ENCODE assay signal across 8 cellular contexts in genomic region chr19:49073514-49074378, GRCh38. TPM values are rescaled to one million over a fixed set of nuclear protein-coding genes. Genes with fewer than 3 reads are reported as not detected.
DNase-seq lines count a peak whose midpoint lies in the region; ATAC-seq and TF ChIP-seq lines count a peak whose summit lies in the region.

No MANE protein-coding gene starts in this region.

- H4K8ac ChIP-seq in mesendoderm (ENCODE audit: low read depth, low read length), result no peak overlapping the region

- no peaks in the 10 kb centered on the region for H3K4me1 ChIP-seq in mesendoderm (ENCODE audit: control insufficient read depth, low read depth, low read length)

- H3K79me1 ChIP-seq in mesendoderm (ENCODE audit: low read length), result no peaks in the 10 kb centered on the region

- H3K79me2 ChIP-seq in mesendoderm (ENCODE audit: control insufficient read depth, insufficient read depth, low read length), result no peaks in the 10 kb centered on the region

- ATAC-seq in HG02763 (IDR thresholded peaks at IDR 0.05; ENCODE audit: unreplicated experiment) (no peak), GM19397 (IDR thresholded peaks at IDR 0.05; ENCODE audit: unreplicated experiment) (no peak)

- no peak overlapping the region for H4K5ac ChIP-seq in mesendoderm (ENCODE audit: low read length)

- no peak overlapping the region for H3K18ac ChIP-seq in mesendoderm (ENCODE audit: low read length)

- H2BK120ac ChIP-seq in mesendoderm (ENCODE audit: low read depth, low read length), result no peak overlapping the region

- no peak overlapping the region for H2BK5ac ChIP-seq in mesendoderm (ENCODE audit: low read length)

- no peak overlapping the region for H2BK15ac ChIP-seq in mesendoderm (replicated peaks; ENCODE audit: low read depth)

- H3K4me3 ChIP-seq in LNCaP clone FGC (ENCODE audit: low read depth, low read length), result no peak overlapping the region
- H3K4me3 ChIP-seq in WERI-Rb-1 (ENCODE audit: low read depth, low read length), result no peak overlapping the region
- H3K4me3 ChIP-seq in mesendoderm (ENCODE audit: low read length), result no peak overlapping the region

- H3K4ac ChIP-seq in mesendoderm (ENCODE audit: low read depth, low read length), result no peak overlapping the region

- TF ChIP-seq CTCF in LNCaP clone FGC (IDR thresholded peaks at IDR 0.05; ENCODE audit: control insufficient read depth, extremely low read depth, insufficient read depth), result peak; percentile 30
- peak; percentile 77 for TF ChIP-seq CTCF in WERI-Rb-1 (IDR thresholded peaks at IDR 0.05; ENCODE audit: low read depth, low read length)

- H3K9me3 ChIP-seq in WERI-Rb-1 (ENCODE audit: severe bottlenecking), result no peaks in the 10 kb centered on the region

- H3K27me3 ChIP-seq in WERI-Rb-1 (ENCODE audit: insufficient read depth, low read depth, severe bottlenecking) (peaks cover 19% of the 10 kb centered on the region), mesendoderm (ENCODE audit: insufficient read depth, low read length, poor library complexity) (peaks cover 11% of the 10 kb centered on the region)

- H3K4me2 ChIP-seq in mesendoderm (ENCODE audit: low read length), result no peak overlapping the region

- H3K9ac ChIP-seq in mesendoderm (ENCODE audit: low read length), result no peak overlapping the region

- H3K27ac ChIP-seq in WERI-Rb-1 (no peak overlapping the region), mesendoderm (ENCODE audit: low read depth, low read length) (no peak overlapping the region)

- H3K36me3 ChIP-seq in WERI-Rb-1, result no peaks in the 10 kb centered on the region
- no peaks in the 10 kb centered on the region for H3K36me3 ChIP-seq in mesendoderm (ENCODE audit: control insufficient read depth, insufficient read depth, low read length)

- H3K56ac ChIP-seq in mesendoderm (ENCODE audit: low read length), result no peak overlapping the region

- no CpG with 5 or more reads among the region's 23 CpGs for whole genome bisulfite sequencing in mesendoderm (ENCODE audit: extremely low coverage, insufficient coverage, low lambda C conversion rate)

- no peak overlapping the region for H3K23ac ChIP-seq in mesendoderm (ENCODE audit: low read length)

- no peak overlapping the region for H2AK5ac ChIP-seq in mesendoderm (ENCODE audit: low read length)

- DNase-seq in EH (ENCODE audit: low read depth) (peak; percentile 46), LNCaP clone FGC (ENCODE audit: low read depth) (no peak), WERI-Rb-1 (peak; percentile 83), mesendoderm (peak; percentile 66), C1 segment of cervical spinal cord (lab: John Stamatoyannopoulos, UW) (no peak), GM19238 (ENCODE audit: insufficient read length, low spot score) (no peak)

RNA-seq across cellular contexts. Expression of gene KCNA7, which starts 1.2 kb away (rescaled TPM):
- polyA plus RNA-seq in mesendoderm (2013, experiment 1 of 2), result 0.01 TPM
- 0.03 TPM for polyA plus RNA-seq in mesendoderm (2013, experiment 2 of 2)

RNA-seq across cellular contexts. Expression of gene NTF4, which starts 9.1 kb away (rescaled TPM):
- polyA plus RNA-seq in mesendoderm (2013, experiment 1 of 2), result 0.44 TPM
- 0.53 TPM for polyA plus RNA-seq in mesendoderm (2013, experiment 2 of 2)

RNA-seq across cellular contexts. Expression of gene SNRNP70, which starts 11.5 kb away (rescaled TPM):
- 320 TPM for polyA plus RNA-seq in mesendoderm (2013, experiment 1 of 2)
- 313 TPM for polyA plus RNA-seq in mesendoderm (2013, experiment 2 of 2)

RNA-seq across cellular contexts. Expression of gene CGB7, which starts 16.2 kb away (rescaled TPM):
- polyA plus RNA-seq in mesendoderm (2013, experiment 1 of 2), result 0.29 TPM
- polyA plus RNA-seq in mesendoderm (2013, experiment 2 of 2), result 0.10 TPM

RNA-seq across cellular contexts. Expression of gene CGB8, which starts 24.8 kb away (rescaled TPM):
- polyA plus RNA-seq in mesendoderm (2013, experiment 1 of 2), result not detected
- polyA plus RNA-seq in mesendoderm (2013, experiment 2 of 2), result 0.15 TPM

Comparison
In these comparisons a context has a peak if more than half of its experiments do, and no peak if none do; other contexts are left out.
1. DNase-seq: peak in EH (single experiment), WERI-Rb-1 (single experiment) and mesendoderm (single experiment); none in LNCaP clone FGC (single experiment), C1 segment of cervical spinal cord (0 of 14) and GM19238 (single experiment).